In the genomic region with DNA sequence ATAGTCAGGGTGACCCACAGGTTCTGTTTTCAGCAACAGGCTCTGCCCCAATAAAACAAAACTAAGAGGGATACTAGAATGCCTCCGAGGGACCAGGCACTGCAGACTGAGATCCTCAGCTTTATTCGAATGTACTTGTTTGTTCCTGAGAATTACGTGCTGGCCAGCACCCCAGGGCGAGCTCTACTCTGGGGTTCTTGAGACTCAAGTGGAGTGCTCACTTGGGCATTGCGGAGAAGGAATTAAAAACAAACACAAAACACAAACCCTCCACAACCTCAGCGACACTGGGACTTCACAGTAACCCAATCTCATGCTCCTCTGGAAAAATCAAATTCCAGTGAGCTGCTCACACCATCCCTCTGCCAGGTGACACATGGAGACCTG, we compare ENCODE assay signal across 17 cellular contexts.
"Had no signal": no experiment of that assay in that cellular context is flagged by ENCODE, and none has a peak within 500 bp of the region (broad histone marks: within the 10 kb centered on the region; RNA-seq: fewer than 3 reads in every experiment).

No MANE protein-coding gene starts in this region.

- H3K4me3 ChIP-seq: ascending aorta, dorsolateral prefrontal cortex, gastroesophageal sphincter, hepatocyte, skin epidermis had no signal

- DNase-seq: activated CD4-positive, alpha-beta T cell treated with anti-CD3 and anti-CD28 coated beads, Interleukin-2, amount 50 U/mL, for 1 hour; activated CD4-positive, CD25-positive, alpha-beta regulatory T cell; activated CD8-positive, alpha-beta memory T cell treated with anti-CD3 and anti-CD28 coated beads for 24 hours; activated naive CD4-positive, alpha-beta T cell treated with anti-CD3 and anti-CD28 coated beads, Interleukin-2, amount 10 ng/mL, durations not matched to agents 7 days and 5 days; erythroblast; stimulated activated CD4-positive, alpha-beta T cell treated with anti-CD3 and anti-CD28 coated beads, Interleukin-15, amount 100 ng/mL, for 24 hours; stimulated activated CD4-positive, alpha-beta T cell treated with anti-CD3 and anti-CD28 coated beads, Interleukin-4, amount 100 ng/mL, for 4 hours; stimulated activated naive CD8-positive, alpha-beta T cell treated with anti-CD3 and anti-CD28 coated beads, Interleukin-15, Interleukin-2, amounts not matched to agents 100 U/mL and 50 U/mL, for 24 hours; SW 1271; trophoblast cell had no signal

- H3K36me3 ChIP-seq: neutrophil had no signal

- H3K27ac ChIP-seq: ascending aorta, gastroesophageal sphincter, hepatocyte, neutrophil had no signal

- H3K27me3 ChIP-seq: ascending aorta, gastroesophageal sphincter, hepatocyte, neutrophil had no signal

- H3K9me3 ChIP-seq: ascending aorta, gastroesophageal sphincter, neutrophil had no signal

- ATAC-seq: activated T-helper 17 cell treated with anti-CD3 and anti-CD28 coated beads, Interleukin-2, amount 50 U/mL, for 72 hours; gastroesophageal sphincter; stimulated activated naive CD8-positive, alpha-beta T cell treated with anti-CD3 and anti-CD28 coated beads, Interleukin-15, Interleukin-2, amounts not matched to agents 100 U/mL and 50 U/mL, for 24 hours had no signal
